7 cellular contexts compared by ENCODE assay signal in the genomic region with DNA sequence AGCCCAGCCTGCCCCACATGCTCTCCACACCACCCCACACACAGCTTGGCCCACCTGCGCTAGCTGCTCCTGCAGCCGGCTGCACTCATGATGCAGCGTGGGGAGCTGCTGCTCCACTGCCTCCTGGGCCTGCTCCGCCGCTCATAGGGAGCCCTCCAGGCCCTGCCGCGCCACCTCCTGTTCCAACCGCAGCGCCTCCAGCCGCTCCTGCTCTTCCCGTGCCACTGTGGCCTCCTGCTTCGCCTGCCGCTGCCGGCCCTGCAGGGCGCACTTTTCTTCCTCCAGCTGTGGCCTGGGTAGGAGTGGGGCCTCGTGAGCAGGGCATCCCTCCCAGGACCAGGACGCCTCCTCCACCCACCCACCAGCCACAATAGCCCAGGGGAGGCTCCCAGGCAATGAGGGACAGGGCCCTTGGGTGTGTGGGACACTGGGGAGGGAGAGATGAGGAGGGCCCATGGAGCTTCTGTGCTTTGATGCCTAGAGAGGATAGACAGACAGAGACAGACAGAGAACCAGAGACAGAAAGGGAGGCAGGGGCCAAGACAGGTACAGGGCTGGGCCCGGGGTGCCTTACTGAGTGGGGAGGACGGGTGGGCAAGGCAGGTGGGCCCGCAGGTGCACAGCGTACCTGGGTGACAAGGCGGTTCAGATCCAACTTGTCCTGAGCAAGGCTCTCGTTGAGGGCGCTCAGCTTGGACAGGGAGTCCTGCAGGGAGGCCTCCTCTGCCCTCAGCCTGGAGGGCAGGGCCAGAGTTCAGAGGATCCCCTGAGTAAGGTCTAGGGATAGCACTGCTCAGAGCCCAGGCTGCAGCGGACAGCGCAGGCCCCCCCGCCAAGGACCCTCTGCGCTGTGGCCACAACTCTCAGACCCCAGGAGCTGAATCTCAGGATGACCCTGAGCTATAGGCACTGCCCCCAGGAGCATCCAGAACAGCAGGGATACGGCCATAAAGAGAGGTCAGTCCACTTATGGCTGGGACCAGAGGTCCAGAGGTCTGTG. TPM values are rescaled to one million over a fixed set of nuclear protein-coding genes. Genes with fewer than 3 reads are reported as not detected.
"Had no signal": no experiment of that assay in that cellular context is flagged by ENCODE, and none has a peak within 500 bp of the region (broad histone marks: within the 10 kb centered on the region; RNA-seq: fewer than 3 reads in every experiment).

No MANE protein-coding gene starts in this region.

RNA-seq across cellular contexts. Expression of gene SPATA21, which starts 38.8 kb away (rescaled TPM):
- total RNA-seq: activated CD4-positive, alpha-beta T cell treated with anti-CD3 and anti-CD28 coated beads for 36 hours; activated CD8-positive, alpha-beta memory T cell treated with anti-CD3 and anti-CD28 coated beads for 36 hours; activated T-helper 2 cell treated with anti-CD3 and anti-CD28 coated beads, Interferon-gamma antibody, Interleukin-2, Interleukin-4, amounts not matched to agents 10 μg/mL and 5 μg/mL and 100 μg/mL, durations not matched to agents 14 hours and 24 hours and 36 hours; astrocyte; Peyer's patch; SJSA1; T-helper 1 cell treated with Interleukin-12 subunit alpha and Interleukin-12 subunit beta and Interleukin-4 antibody, amounts not matched to agents 30 ng/mL and 1 ng/mL, for 36 hours had no signal
